In genomic region chr5:160458971-160459800, GRCh38 we compare ENCODE assay signal across 12 cellular contexts. TPM values are rescaled to one million over a fixed set of nuclear protein-coding genes. Genes with fewer than 3 reads are reported as not detected.
DNase-seq lines count a peak whose midpoint lies in the region; ATAC-seq and TF ChIP-seq lines count a peak whose summit lies in the region.
"Had no signal": no experiment of that assay in that cellular context is flagged by ENCODE, and none has a peak within 500 bp of the region (broad histone marks: within the 10 kb centered on the region; RNA-seq: fewer than 3 reads in every experiment).

No MANE protein-coding gene starts in this region.

- no peaks in the 10 kb centered on the region for H3K36me3 Mint-ChIP-seq in progenitor cell of endocrine pancreas (ENCODE audit: insufficient read depth)

- peak; percentile 42 for DNase-seq in GM10248 (ENCODE audit: extremely low spot score)
- DNase-seq in T-helper 2 cell = no peak
- no peak for DNase-seq in central memory CD4-positive, alpha-beta T cell
- no peak for DNase-seq in progenitor cell of endocrine pancreas (ENCODE audit: low spot score, unreplicated experiment)
- no peak for DNase-seq in NCI-H2171 treated with DMSO at 0.1 percent for 48 hours (lab: John Stamatoyannopoulos, UW)
- DNase-seq: activated CD4-positive, alpha-beta T cell treated with anti-CD3 and anti-CD28 coated beads, Interleukin-2, amount 50 U/mL, for 1 hour; H9; PC-9 had no signal

- ATAC-seq in GM19035 (IDR thresholded peaks at IDR 0.05; ENCODE audit: unreplicated experiment) (peak; percentile 77), HG02678 (IDR thresholded peaks at IDR 0.05; ENCODE audit: unreplicated experiment) (peak; percentile 72), HG03571 (IDR thresholded peaks at IDR 0.05; ENCODE audit: unreplicated experiment) (peak; percentile 60)

- H3K4me3 Mint-ChIP-seq in progenitor cell of endocrine pancreas (ENCODE audit: low read depth) = no peak overlapping the region
- H3K4me3 Mint-ChIP-seq: H9, neural crest cell had no signal

- POLR2A ChIA-PET in GM10248 (lab: Yijun Ruan, JAX) = interaction anchor here (0.7 to 1.6 kb wide), 9 partner anchors 9 to 40 kb away, joined by 3 to 41 read pairs (median 4); partner anchors contain the start of gene SLU7

- peaks cover 11% of the 10 kb centered on the region for H3K4me1 Mint-ChIP-seq in progenitor cell of endocrine pancreas (ENCODE audit: low read depth)

- CTCF ChIA-PET in GM10248 (lab: Yijun Ruan, JAX) = interaction anchor here (1.0 to 7.4 kb wide), 11 partner anchors 8 to 48 kb away, joined by 3 to 159 read pairs (median 4); partner anchors contain the start of genes PTTG1 and SLU7

- no peak for TF ChIP-seq CTCF in GM10248 (IDR thresholded peaks at IDR 0.05; ENCODE audit: control extremely low read depth, extremely low read depth, low read depth, missing control alignments)
- no peak for TF ChIP-seq CTCF in progenitor cell of endocrine pancreas (IDR thresholded peaks at IDR 0.05; ENCODE audit: unreplicated experiment)

- H3K27me3 Mint-ChIP-seq in progenitor cell of endocrine pancreas = no peaks in the 10 kb centered on the region

- peaks cover 3% of the 10 kb centered on the region for H3K9me3 Mint-ChIP-seq in progenitor cell of endocrine pancreas (ENCODE audit: low read depth)
- H3K9me3 Mint-ChIP-seq: neural crest cell had no signal

- H3K27ac Mint-ChIP-seq in progenitor cell of endocrine pancreas = no peak overlapping the region
- H3K27ac Mint-ChIP-seq: H9 had no signal

RNA-seq across cellular contexts. Expression of gene PTTG1, which starts 37.5 kb away (rescaled TPM):
- total RNA-seq in progenitor cell of endocrine pancreas = 48.2 and 50.0 TPM in 2 replicates

RNA-seq across cellular contexts. Expression of gene SLU7, which starts 40.3 kb away (rescaled TPM):
- total RNA-seq in progenitor cell of endocrine pancreas = 38.2 and 43.1 TPM in 2 replicates

RNA-seq across cellular contexts. Expression of gene FAM200C, which starts 59.3 kb away (rescaled TPM):
- total RNA-seq in progenitor cell of endocrine pancreas = 6.5 and 7.0 TPM in 2 replicates
